ENCODE assay signal across 11 cellular contexts in the genomic region with DNA sequence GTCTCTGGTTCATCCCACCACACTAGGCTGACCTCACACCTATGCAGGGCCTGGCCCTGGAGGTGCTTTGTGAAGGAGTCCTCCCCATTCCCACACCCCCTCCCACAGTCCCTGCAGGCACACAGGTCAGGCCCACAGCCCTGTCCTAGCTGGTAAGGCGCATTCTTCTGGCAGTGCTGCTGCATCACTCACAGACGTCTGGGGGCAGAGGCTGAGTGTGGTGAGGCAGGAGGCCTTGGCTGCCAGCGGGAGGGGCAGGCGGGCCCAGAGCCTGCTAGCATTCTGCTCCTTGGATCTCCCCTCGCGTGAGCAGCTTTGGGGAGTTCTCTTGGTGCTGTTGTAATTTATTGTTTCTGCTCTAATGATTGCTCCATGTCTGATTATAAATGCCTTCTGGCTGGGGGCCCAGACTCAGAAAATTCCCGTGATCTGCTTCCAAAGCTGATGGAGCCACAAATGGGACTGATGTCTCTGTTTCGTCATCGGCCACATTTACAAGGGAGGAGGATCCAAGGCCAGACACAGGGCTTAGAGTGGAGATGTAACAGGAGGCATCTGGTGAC.
DNase-seq lines count a peak whose midpoint lies in the region; ATAC-seq and FAIRE-seq lines count a peak whose summit lies in the region.
"Had no signal": no experiment of that assay in that cellular context is flagged by ENCODE, and none has a peak within 500 bp of the region (broad histone marks: within the 10 kb centered on the region; RNA-seq: fewer than 3 reads in every experiment).

No MANE protein-coding gene starts in this region.

- no peak for FAIRE-seq in small intestine (lab: Jason Lieb, UNC)
- FAIRE-seq: endometrium had no signal

- no peaks in the 10 kb centered on the region for H3K36me3 ChIP-seq in small intestine (ENCODE audit: control insufficient read depth in 2 of 2, insufficient read depth in 2 of 2, low read length in 2 of 2)

- no peaks in the 10 kb centered on the region for H3K9me3 ChIP-seq in small intestine (ENCODE audit: control insufficient read depth, low read depth)

- DNase-seq in H4 (ENCODE audit: low spot score) (peak; percentile 84), cerebellar cortex (ENCODE audit: low spot score) (peak; percentile 42), kidney tubule cell (ENCODE audit: low spot score) (peak; percentile 91), small intestine (peak; percentile 47), EL (no peak)
- DNase-seq: NCI-H1436, T-cell had no signal

- no peaks in the 10 kb centered on the region for H3K27me3 ChIP-seq in small intestine (ENCODE audit: control insufficient read depth in 2 of 2, insufficient read depth in 2 of 2, low read length in 2 of 2)

- H3K27ac ChIP-seq in small intestine (ENCODE audit: low read depth in 1 of 2, low read length in 1 of 2), result peak overlapping the region; percentile 73 to 82

- peaks cover 7 to 9% of the 10 kb centered on the region in 2 donors for H3K4me1 ChIP-seq in small intestine (ENCODE audit: control insufficient read depth in 2 of 2, insufficient read depth in 1 of 2, low read depth in 1 of 2, low read length in 1 of 2)

- no peak overlapping the region for H3K4me3 ChIP-seq in small intestine (ENCODE audit: low read depth in 1 of 2, low read length in 2 of 2)

- ATAC-seq in GM18519 (IDR thresholded peaks at IDR 0.05; ENCODE audit: low FRiP score, unreplicated experiment), result no peak
- no peak for ATAC-seq in GM21515 (IDR thresholded peaks at IDR 0.05; ENCODE audit: unreplicated experiment)
- no peak for ATAC-seq in GM21526 (IDR thresholded peaks at IDR 0.05; ENCODE audit: low FRiP score, unreplicated experiment)
- ATAC-seq: T-cell had no signal

- WGBS in small intestine, 3 donors, result 10 to 26% (median 24%) methylated on average over 9 of the region's 9 CpGs
